In genomic region chr3:44109997-44110396, GRCh38 we compare ENCODE assay signal across 17 cellular contexts.
DNase-seq lines count a peak whose midpoint lies in the region; ATAC-seq, FAIRE-seq and TF ChIP-seq lines count a peak whose summit lies in the region.
"Had no signal": no experiment of that assay in that cellular context is flagged by ENCODE, and none has a peak within 500 bp of the region (broad histone marks: within the 10 kb centered on the region; RNA-seq: fewer than 3 reads in every experiment).

No MANE protein-coding gene starts in this region.

- no peaks in the 10 kb centered on the region for H3K36me3 Mint-ChIP-seq in glutamatergic neuron (ENCODE audit: unreplicated experiment)
- H3K36me3 Mint-ChIP-seq: CD8-positive, alpha-beta memory T cell had no signal

- intact Hi-C loops in cardiac septum (cut with DNase I), result no loop called here

- TF ChIP-seq CTCF in C4-2B (conservative IDR thresholded peaks at IDR 0.05), result no peak
- TF ChIP-seq CTCF in D721Med (IDR thresholded peaks at IDR 0.05; ENCODE audit: insufficient read depth, missing control alignments), result no peak
- no peak for TF ChIP-seq CTCF in VCaP (conservative IDR thresholded peaks at IDR 0.05)
- no peak for TF ChIP-seq CTCF in glutamatergic neuron (IDR thresholded peaks at IDR 0.05; ENCODE audit: partially characterized antibody, unreplicated experiment)

- no peaks in the 10 kb centered on the region for H3K4me1 Mint-ChIP-seq in glutamatergic neuron (ENCODE audit: low read depth, unreplicated experiment)
- H3K4me1 Mint-ChIP-seq: CD8-positive, alpha-beta memory T cell had no signal

- no peak overlapping the region for H3K27ac Mint-ChIP-seq in glutamatergic neuron (ENCODE audit: unreplicated experiment)
- H3K27ac Mint-ChIP-seq: B cell; CD8-positive, alpha-beta memory T cell; HFFc6 had no signal

- peak; percentile 82 for FAIRE-seq in D721Med (lab: Jason Lieb, UNC)
- FAIRE-seq: A204.1, HepG2, HTR-8/SVneo had no signal

- H3K27ac ChIP-seq in C4-2B, result peak overlapping the region; percentile 20; the same call in 1 of the 2 replicates
- H3K27ac ChIP-seq in VCaP, result peak overlapping the region; percentile 70

- peaks cover 2% of the 10 kb centered on the region for H3K27me3 Mint-ChIP-seq in glutamatergic neuron (ENCODE audit: unreplicated experiment)

- DNase-seq in D721Med (ENCODE audit: insufficient read length, low spot score), result peak; percentile 55
- peak; percentile 64 to 86 for DNase-seq in NCI-H524 (lab: John Stamatoyannopoulos, UW)
- no peak for DNase-seq in cardiac septum (ENCODE audit: low spot score)
- no peak for DNase-seq in NCI-H187 (lab: John Stamatoyannopoulos, UW)
- no peak for DNase-seq in glutamatergic neuron
- DNase-seq: Caco-2; CD8-positive, alpha-beta memory T cell; DMS153; HCEC 1CT; HFFc6 had no signal

- no peak for ATAC-seq in GM19395 (IDR thresholded peaks at IDR 0.05; ENCODE audit: unreplicated experiment)
- ATAC-seq: HepG2 had no signal

- no peak overlapping the region for H3K4me3 Mint-ChIP-seq in glutamatergic neuron (ENCODE audit: unreplicated experiment)
- H3K4me3 Mint-ChIP-seq: B cell; CD8-positive, alpha-beta memory T cell; HFFc6 had no signal

- H3K9me3 Mint-ChIP-seq in glutamatergic neuron (ENCODE audit: unreplicated experiment), result no peaks in the 10 kb centered on the region
- H3K9me3 Mint-ChIP-seq: CD8-positive, alpha-beta memory T cell; HFFc6 had no signal

Comparison
In these comparisons a context has a peak if more than half of its experiments do, and no peak if none do; other contexts are left out.
1. DNase-seq: peak in D721Med (single experiment) and NCI-H524 (2 of 2); none in cardiac septum (single experiment), NCI-H187 (0 of 2) and glutamatergic neuron (single experiment).